ENCODE assay signal across 7 cellular contexts in genomic region chr7:129825554-129826267, GRCh38.
DNase-seq lines count a peak whose midpoint lies in the region; ATAC-seq and TF ChIP-seq lines count a peak whose summit lies in the region.

No MANE protein-coding gene starts in this region.

- peak; percentile 52 for DNase-seq in NCI-H1048 (lab: John Stamatoyannopoulos, UW)
- peak; percentile 81 for DNase-seq in T-helper 2 cell treated with Interferon-gamma antibody and Interleukin-4, amounts not matched to agents 5 μg/mL and 100 μg/mL, for 36 hours (ENCODE audit: low spot score)
- no peak for DNase-seq in astrocyte of the cerebellum (ENCODE audit: low read depth)
- DNase-seq in hippocampal formation (lab: John Stamatoyannopoulos, UW), result peak; percentile 53 to 73
- DNase-seq in retinal pigment epithelial cell (ENCODE audit: low read depth), result no peak

- no peaks in the 10 kb centered on the region for H3K9me3 Mint-ChIP-seq in T-helper 2 cell treated with Interferon-gamma antibody and Interleukin-4, amounts not matched to agents 5 μg/mL and 100 μg/mL, for 36 hours

- no peaks in the 10 kb centered on the region for H3K36me3 Mint-ChIP-seq in T-helper 2 cell treated with Interferon-gamma antibody and Interleukin-4, amounts not matched to agents 5 μg/mL and 100 μg/mL, for 36 hours (ENCODE audit: low read depth)

- H3K4me1 Mint-ChIP-seq in T-helper 2 cell treated with Interferon-gamma antibody and Interleukin-4, amounts not matched to agents 5 μg/mL and 100 μg/mL, for 36 hours (ENCODE audit: low read depth), result peaks cover 20% of the 10 kb centered on the region

- H3K4me3 ChIP-seq in astrocyte of the cerebellum (ENCODE audit: low read depth, low read length) (peak overlapping the region; percentile 67), retinal pigment epithelial cell (ENCODE audit: low read length) (peak overlapping the region; percentile 78)

- H3K27me3 Mint-ChIP-seq in T-helper 2 cell treated with Interferon-gamma antibody and Interleukin-4, amounts not matched to agents 5 μg/mL and 100 μg/mL, for 36 hours (ENCODE audit: low read depth), result no peaks in the 10 kb centered on the region

- H3K27ac Mint-ChIP-seq in T-helper 2 cell treated with Interferon-gamma antibody and Interleukin-4, amounts not matched to agents 5 μg/mL and 100 μg/mL, for 36 hours, result peak overlapping the region; percentile 86

- peak; percentile 60 for ATAC-seq in HG02571 (IDR thresholded peaks at IDR 0.05; ENCODE audit: unreplicated experiment)

- peak overlapping the region; percentile 94 for H3K4me3 Mint-ChIP-seq in T-helper 2 cell treated with Interferon-gamma antibody and Interleukin-4, amounts not matched to agents 5 μg/mL and 100 μg/mL, for 36 hours

- in situ Hi-C loops in astrocyte of the cerebellum (cut with HindIII; ENCODE audit: low sequenced_read_pairs), result no loop called here

- TF ChIP-seq CTCF in GM12874 (IDR thresholded peaks at IDR 0.05; ENCODE audit: insufficient read depth, low read depth, low read length), result peak; percentile 84
- TF ChIP-seq CTCF in astrocyte of the cerebellum (IDR thresholded peaks at IDR 0.05; ENCODE audit: low read depth, low read length, missing control alignments), result peak; percentile 35
- peak; percentile 57 for TF ChIP-seq CTCF in retinal pigment epithelial cell (conservative IDR thresholded peaks at IDR 0.05; ENCODE audit: low read depth, low read length)

Comparison
In these comparisons a context has a peak if more than half of its experiments do, and no peak if none do; other contexts are left out.
1. DNase-seq: peak in NCI-H1048 (single experiment), T-helper 2 cell treated with Interferon-gamma antibody and Interleukin-4, amounts not matched to agents 5 μg/mL and 100 μg/mL, for 36 hours (single experiment) and hippocampal formation (2 of 2); none in astrocyte of the cerebellum (single experiment) and retinal pigment epithelial cell (single experiment).
2. Peak in every context shown above with its lines, with median percentiles within 50 percentile points of each other: CTCF ChIP-seq.